11 cellular contexts compared by ENCODE assay signal in genomic region chr5:80231243-80231642, GRCh38. TPM values are rescaled to one million over a fixed set of nuclear protein-coding genes. Genes with fewer than 3 reads are reported as not detected.
DNase-seq lines count a peak whose midpoint lies in the region; ATAC-seq and TF ChIP-seq lines count a peak whose summit lies in the region.
"Had no signal": no experiment of that assay in that cellular context is flagged by ENCODE, and none has a peak within 500 bp of the region (broad histone marks: within the 10 kb centered on the region; RNA-seq: fewer than 3 reads in every experiment).

No MANE protein-coding gene starts in this region.

- no peak for DNase-seq in stimulated activated naive CD8-positive, alpha-beta T cell treated with anti-CD3 and anti-CD28 coated beads, Interleukin-15, Interleukin-2, amounts not matched to agents 100 U/mL and 50 U/mL, for 24 hours
- DNase-seq in T1000 (lab: John Stamatoyannopoulos, UW) (peak; percentile 31), fibroblast of the aortic adventitia (ENCODE audit: low read depth) (peak; percentile 53), stomach (no peak), GM19240 (ENCODE audit: insufficient read length, low spot score) (no peak)
- no peak for DNase-seq in activated CD4-positive, CD25-positive, alpha-beta regulatory T cell (lab: John Stamatoyannopoulos, UW)
- DNase-seq: naive B cell; NCI-H524; stimulated activated CD4-positive, alpha-beta T cell treated with anti-CD3 and anti-CD28 coated beads, Interleukin-15, amount 100 ng/mL, for 24 hours had no signal

- no peak for ATAC-seq in stimulated activated naive CD8-positive, alpha-beta T cell treated with anti-CD3 and anti-CD28 coated beads, Interleukin-15, Interleukin-2, amounts not matched to agents 100 U/mL and 50 U/mL, for 24 hours
- ATAC-seq in HG02884 (IDR thresholded peaks at IDR 0.05; ENCODE audit: unreplicated experiment): no peak

- H3K9me3 Mint-ChIP-seq in stimulated activated naive CD8-positive, alpha-beta T cell treated with anti-CD3 and anti-CD28 coated beads, Interleukin-15, Interleukin-2, amounts not matched to agents 100 ng/mL and 50 ng/mL, for 24 hours: no peaks in the 10 kb centered on the region
- H3K9me3 Mint-ChIP-seq: naive B cell had no signal

- 44 to 65% (median 56%) methylated on average over 3 of the region's 3 CpGs for WGBS in stomach, 5 donors

- no peaks in the 10 kb centered on the region for H3K9me3 ChIP-seq in stomach

- H3K4me3 Mint-ChIP-seq in stimulated activated naive CD8-positive, alpha-beta T cell treated with anti-CD3 and anti-CD28 coated beads, Interleukin-15, Interleukin-2, amounts not matched to agents 100 ng/mL and 50 ng/mL, for 24 hours: peak overlapping the region; percentile 9
- H3K4me3 Mint-ChIP-seq: naive B cell had no signal

- no peak for TF ChIP-seq POLR2A in stomach (IDR thresholded peaks at IDR 0.05)

- peak overlapping the region; percentile 63 for H3K27ac Mint-ChIP-seq in stimulated activated naive CD8-positive, alpha-beta T cell treated with anti-CD3 and anti-CD28 coated beads, Interleukin-15, Interleukin-2, amounts not matched to agents 100 ng/mL and 50 ng/mL, for 24 hours

- H3K27me3 ChIP-seq in stomach: no peaks in the 10 kb centered on the region

- H3K36me3 ChIP-seq in stomach: no peaks in the 10 kb centered on the region

- intact Hi-C loops in stomach (cut with DNase I; ENCODE audit: low total_unique reads): no loop called here

- no peak overlapping the region for H3K4me3 ChIP-seq in fibroblast of the aortic adventitia (ENCODE audit: low read depth, low read length)
- no peak overlapping the region for H3K4me3 ChIP-seq in stomach

- H3K36me3 Mint-ChIP-seq in stimulated activated naive CD8-positive, alpha-beta T cell treated with anti-CD3 and anti-CD28 coated beads, Interleukin-15, Interleukin-2, amounts not matched to agents 100 ng/mL and 50 ng/mL, for 24 hours (ENCODE audit: low read depth): peaks cover 14% of the 10 kb centered on the region

- no peak for TF ChIP-seq EP300 in stomach (IDR thresholded peaks at IDR 0.05)

- TF ChIP-seq CTCF in fibroblast of the aortic adventitia (IDR thresholded peaks at IDR 0.05; ENCODE audit: insufficient read depth, low read length): no peak
- TF ChIP-seq CTCF in stomach (IDR thresholded peaks at IDR 0.05): no peak

- no peaks in the 10 kb centered on the region for H3K27me3 Mint-ChIP-seq in stimulated activated naive CD8-positive, alpha-beta T cell treated with anti-CD3 and anti-CD28 coated beads, Interleukin-15, Interleukin-2, amounts not matched to agents 100 ng/mL and 50 ng/mL, for 24 hours
- H3K27me3 Mint-ChIP-seq: naive B cell had no signal

- H3K4me1 ChIP-seq in stomach: peaks cover 8 to 52% (median 30%) of the 10 kb centered on the region in 4 donors

- H3K27ac ChIP-seq in stomach: peak overlapping the region in 2 of 5 donors; percentile 69 to 80

- peaks cover 78% of the 10 kb centered on the region for H3K4me1 Mint-ChIP-seq in stimulated activated naive CD8-positive, alpha-beta T cell treated with anti-CD3 and anti-CD28 coated beads, Interleukin-15, Interleukin-2, amounts not matched to agents 100 ng/mL and 50 ng/mL, for 24 hours (ENCODE audit: low read depth)

RNA-seq across cellular contexts. Expression of gene SERINC5, which starts 24.6 kb away (rescaled TPM):
- total RNA-seq in fibroblast of the aortic adventitia (ENCODE audit: low replicate concordance): 13.5 and 17.1 TPM in 2 replicates
- total RNA-seq in stomach: 10 to 100 TPM; 16.9 to 71.4 (median 34.3) TPM
- 1 to 10 TPM; 2.4 to 5.0 (median 3.3) TPM for polyA plus RNA-seq in stomach

Comparison
In these comparisons a context has a peak if more than half of its experiments do, and no peak if none do; other contexts are left out.
1. DNase-seq: peak in T1000 (single experiment) and fibroblast of the aortic adventitia (single experiment); none in stimulated activated naive CD8-positive, alpha-beta T cell treated with anti-CD3 and anti-CD28 coated beads, Interleukin-15, Interleukin-2, amounts not matched to agents 100 U/mL and 50 U/mL, for 24 hours (single experiment), stomach (single experiment), activated CD4-positive, CD25-positive, alpha-beta regulatory T cell (0 of 4) and GM19240 (single experiment).